1 cellular context compared by ENCODE assay signal in genomic region chr5:132838516-132839282, GRCh38.
TF ChIP-seq lines count a peak whose summit lies in the region.

No MANE protein-coding gene starts in this region.

TF ChIP-seq in endothelial cell of umbilical vein, 7 proteins besides CTCF, POLR2A, EP300 and RAD21:
- no peak for TF ChIP-seq FOS (IDR thresholded peaks at IDR 0.05; ENCODE audit: borderline replicate concordance, insufficient read depth, low read length)
- no peak for TF ChIP-seq GATA2 (IDR thresholded peaks at IDR 0.05; ENCODE audit: insufficient read depth, insufficient read length, low read depth, low read length)
- TF ChIP-seq POLR2AphosphoS5 (IDR thresholded peaks at IDR 0.05; ENCODE audit: insufficient read depth, low read depth, low read length), result no peak
- TF ChIP-seq MAX (IDR thresholded peaks at IDR 0.05; ENCODE audit: insufficient read depth, insufficient read length), result no peak
- no peak for TF ChIP-seq EZH2 (IDR thresholded peaks at IDR 0.05; ENCODE audit: borderline replicate concordance, low read depth, low read length, severe bottlenecking)
- TF ChIP-seq JUN (IDR thresholded peaks at IDR 0.05; ENCODE audit: borderline replicate concordance, insufficient read depth, insufficient read length, low read depth), result no peak
- no peak for TF ChIP-seq MYC (IDR thresholded peaks at IDR 0.05; ENCODE audit: low read depth, low read length)
TF ChIP-seq in endothelial cell of umbilical vein: peak in this region for 0.
